27 cellular contexts compared by ENCODE assay signal in genomic region chr16:35734728-35735402, GRCh38.
"Had no signal": no experiment of that assay in that cellular context is flagged by ENCODE, and none has a peak within 500 bp of the region (broad histone marks: within the 10 kb centered on the region; RNA-seq: fewer than 3 reads in every experiment).

No MANE protein-coding gene starts in this region.

- H3K27me3 ChIP-seq: gastrocnemius medialis, sigmoid colon had no signal

- H3K36me3 ChIP-seq: gastrocnemius medialis, left ventricle myocardium inferior, sigmoid colon, WERI-Rb-1 had no signal

- H3K27me3 Mint-ChIP-seq: activated CD4-positive, alpha-beta memory T cell treated with anti-CD3 and anti-CD28 coated beads for 36 hours; activated CD4-positive, alpha-beta T cell treated with anti-CD3 and anti-CD28 coated beads, Interleukin-2, amount 10 ng/mL, durations not matched to agents 24 days and 14 days; activated T-helper 17 cell treated with anti-CD3 and anti-CD28 coated beads, Interleukin-2, amount 50 U/mL, for 72 hours; natural killer cell treated with Interleukin-12 subunit alpha and Interleukin-12 subunit beta and Interleukin-15 and Interleukin-18, amount 100 ng/mL, for 72 hours; progenitor cell of endocrine pancreas; stimulated activated naive CD8-positive, alpha-beta T cell treated with anti-CD3 and anti-CD28 coated beads, Interleukin-15, Interleukin-2, amounts not matched to agents 100 ng/mL and 50 ng/mL, for 24 hours had no signal

- H3K4me3 Mint-ChIP-seq: activated CD4-positive, alpha-beta memory T cell treated with anti-CD3 and anti-CD28 coated beads for 36 hours; activated CD4-positive, alpha-beta T cell treated with anti-CD3 and anti-CD28 coated beads, Interleukin-2, amount 10 ng/mL, durations not matched to agents 24 days and 14 days; activated T-cell treated with anti-CD3 and anti-CD28 coated beads, Interleukin-2, amount 50 U/mL, for 4 hours; activated T-helper 17 cell treated with anti-CD3 and anti-CD28 coated beads, Interleukin-2, amount 50 U/mL, for 72 hours; natural killer cell treated with Interleukin-12 subunit alpha and Interleukin-12 subunit beta and Interleukin-15 and Interleukin-18, amount 100 ng/mL, for 72 hours; stimulated activated effector memory CD8-positive, alpha-beta T cell treated with anti-CD3 and anti-CD28 coated beads, Interleukin-12 subunit alpha, Interleukin-12 subunit beta, amount 100 ng/mL, for 72 hours; stimulated activated naive CD8-positive, alpha-beta T cell treated with anti-CD3 and anti-CD28 coated beads, Interleukin-15, Interleukin-2, amounts not matched to agents 100 ng/mL and 50 ng/mL, for 24 hours; T-helper 1 cell treated with Interleukin-12 subunit alpha and Interleukin-12 subunit beta and Interleukin-4 antibody, amounts not matched to agents 30 μg/mL and 1 μg/mL, for 36 hours had no signal

- H3K27ac ChIP-seq: gastrocnemius medialis, left ventricle myocardium inferior, sigmoid colon, WERI-Rb-1 had no signal

- H3K27ac Mint-ChIP-seq: activated CD4-positive, alpha-beta memory T cell treated with anti-CD3 and anti-CD28 coated beads for 36 hours; activated CD4-positive, alpha-beta T cell treated with anti-CD3 and anti-CD28 coated beads, Interleukin-2, amount 10 ng/mL, durations not matched to agents 24 days and 14 days; activated T-helper 17 cell treated with anti-CD3 and anti-CD28 coated beads, Interleukin-2, amount 50 U/mL, for 72 hours; natural killer cell treated with Interleukin-12 subunit alpha and Interleukin-12 subunit beta and Interleukin-15 and Interleukin-18, amount 100 ng/mL, for 72 hours; progenitor cell of endocrine pancreas; stimulated activated effector memory CD8-positive, alpha-beta T cell treated with anti-CD3 and anti-CD28 coated beads, Interleukin-12 subunit alpha, Interleukin-12 subunit beta, amount 100 ng/mL, for 72 hours; stimulated activated naive CD8-positive, alpha-beta T cell treated with anti-CD3 and anti-CD28 coated beads, Interleukin-15, Interleukin-2, amounts not matched to agents 100 ng/mL and 50 ng/mL, for 24 hours; T-helper 1 cell treated with Interleukin-12 subunit alpha and Interleukin-12 subunit beta and Interleukin-4 antibody, amounts not matched to agents 30 μg/mL and 1 μg/mL, for 36 hours had no signal

- H3K9me3 ChIP-seq: gastrocnemius medialis, left ventricle myocardium inferior had no signal

- H3K4me3 ChIP-seq: gastrocnemius medialis, left ventricle myocardium inferior, lung, mucosa of descending colon, sigmoid colon had no signal

- H3K36me3 Mint-ChIP-seq: activated CD4-positive, alpha-beta memory T cell treated with anti-CD3 and anti-CD28 coated beads for 36 hours; stimulated activated effector memory CD8-positive, alpha-beta T cell treated with anti-CD3 and anti-CD28 coated beads, Interleukin-12 subunit alpha, Interleukin-12 subunit beta, amount 100 ng/mL, for 72 hours had no signal

- H3K4me1 ChIP-seq: gastrocnemius medialis, left ventricle myocardium inferior, sigmoid colon had no signal

- ATAC-seq: activated T-cell treated with anti-CD3 and anti-CD28 coated beads, Interleukin-2, amount 50 U/mL, for 4 hours; activated T-helper 17 cell treated with anti-CD3 and anti-CD28 coated beads, Interleukin-2, amount 50 U/mL, for 72 hours; gastrocnemius medialis; mucosa of descending colon; natural killer cell treated with Interleukin-12 subunit alpha and Interleukin-12 subunit beta and Interleukin-15 and Interleukin-18, amount 100 ng/mL, for 72 hours; stimulated activated effector memory CD8-positive, alpha-beta T cell treated with anti-CD3 and anti-CD28 coated beads, Interleukin-12 subunit alpha, Interleukin-12 subunit beta, amount 100 ng/mL, for 72 hours had no signal

- DNase-seq: activated CD4-positive, alpha-beta memory T cell treated with anti-CD3 and anti-CD28 coated beads for 36 hours; activated CD4-positive, alpha-beta T cell treated with anti-CD3 and anti-CD28 coated beads, Interleukin-2, amount 10 ng/mL, durations not matched to agents 24 days and 14 days; activated CD4-positive, CD25-positive, alpha-beta regulatory T cell treated with anti-CD3 and anti-CD28 coated beads, Interleukin-2, amount 50 U/mL, for 72 hours; activated gamma-delta T cell treated with Interleukin-2 at 50 U/mL for 16 hours; activated naive CD4-positive, alpha-beta T cell treated with anti-CD3 and anti-CD28 coated beads, Interleukin-2, amount 50 U/mL, for 16 hours; activated T-cell treated with anti-CD3 and anti-CD28 coated beads, Interleukin-2, amount 50 U/mL, for 4 hours; amniotic stem cell; central memory CD4-positive, alpha-beta T cell; effector memory CD4-positive, alpha-beta T cell; gastrocnemius medialis; glutamatergic neuron; left ventricle myocardium inferior; mesendoderm; mucosa of descending colon; sigmoid colon; small intestine; stimulated activated CD4-positive, alpha-beta T cell treated with anti-CD3 and anti-CD28 coated beads, Interleukin-4, amount 100 ng/mL, for 24 hours; SW 1271; T-helper 9 cell; WERI-Rb-1 had no signal

- H3K4me1 Mint-ChIP-seq: activated CD4-positive, alpha-beta T cell treated with anti-CD3 and anti-CD28 coated beads, Interleukin-2, amount 10 ng/mL, durations not matched to agents 24 days and 14 days; activated T-helper 17 cell treated with anti-CD3 and anti-CD28 coated beads, Interleukin-2, amount 50 U/mL, for 72 hours; stimulated activated effector memory CD8-positive, alpha-beta T cell treated with anti-CD3 and anti-CD28 coated beads, Interleukin-12 subunit alpha, Interleukin-12 subunit beta, amount 100 ng/mL, for 72 hours had no signal
